In genomic region chr19:9427941-9428340, GRCh38 we compare ENCODE assay signal across 24 cellular contexts.
"Had no signal": no experiment of that assay in that cellular context is flagged by ENCODE, and none has a peak within 500 bp of the region (broad histone marks: within the 10 kb centered on the region; RNA-seq: fewer than 3 reads in every experiment).

No MANE protein-coding gene starts in this region.

- H3K9ac ChIP-seq: SK-N-SH had no signal

- H3K9me3 ChIP-seq: SK-N-SH had no signal

- H3K4me2 ChIP-seq: SK-N-SH had no signal

- H3K27ac ChIP-seq: RWPE1 had no signal

- ATAC-seq: HepG2, Panc1 had no signal

- H3K4me3 ChIP-seq: MG63 had no signal

- DNase-seq: IMR-90, Karpas-422, KG1, MG63, NCI-H1092, NCI-H1105 treated with DMSO at 0.1 percent for 48 hours, NCI-H1417 treated with DMSO at 0.1 percent for 48 hours, NCI-H146, NCI-H1694 treated with DMSO at 0.1 percent for 48 hours, NCI-H1930, NCI-H2081 treated with DMSO at 0.1 percent for 48 hours, NCI-H2171, NCI-H226, NCI-H446, NCI-H510A, NCI-H524 treated with DMSO at 0.1 percent for 48 hours, NCI-H69, NCI-H774, SHP77, SK-N-SH, SW 1271 had no signal
